Comparison of ENCODE assay signal across 12 cellular contexts in the genomic region with DNA sequence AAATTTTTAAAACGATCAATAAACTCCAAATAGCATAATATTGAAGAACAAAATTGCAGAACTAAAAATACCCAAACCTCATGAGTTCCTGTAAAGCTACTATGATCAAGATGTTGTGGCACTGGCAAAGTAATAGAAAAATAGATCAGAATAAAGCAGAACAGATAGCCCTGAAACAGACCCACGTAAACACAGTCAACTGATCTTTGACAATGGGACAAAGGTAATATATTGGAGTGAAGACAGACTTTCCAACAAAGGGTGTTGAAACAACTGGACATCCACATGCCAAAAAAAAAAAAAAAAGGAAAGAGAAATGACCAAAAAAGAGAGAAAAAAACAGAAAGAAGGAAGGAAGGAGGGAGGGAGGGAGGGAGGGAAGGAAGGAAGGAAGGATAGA.
DNase-seq lines count a peak whose midpoint lies in the region; ATAC-seq and TF ChIP-seq lines count a peak whose summit lies in the region.
"Had no signal": no experiment of that assay in that cellular context is flagged by ENCODE, and none has a peak within 500 bp of the region (broad histone marks: within the 10 kb centered on the region; RNA-seq: fewer than 3 reads in every experiment).

No MANE protein-coding gene starts in this region.

- H4K20me1 ChIP-seq in BLaER1 (no peaks in the 10 kb centered on the region), PC-9 (ENCODE audit: insufficient read depth) (no peaks in the 10 kb centered on the region)

- H3K27ac ChIP-seq in A673 (ENCODE audit: low read depth, low read length, poor library complexity, severe bottlenecking) (peak overlapping the region; percentile 64), BLaER1 (0 out of 2 replicates have a peak overlapping the region, but pooled peaks have one; percentile 62), PC-9 (peak overlapping the region; percentile 92), foreskin keratinocyte (peak overlapping the region; percentile 46), dorsolateral prefrontal cortex (no peak overlapping the region)
- H3K27ac ChIP-seq: GM23248, HL-60 had no signal

- no peak overlapping the region for H3K27ac Mint-ChIP-seq in activated CD4-positive, alpha-beta memory T cell treated with anti-CD3 and anti-CD28 coated beads for 36 hours
- H3K27ac Mint-ChIP-seq: CD4-positive, CD25-positive, alpha-beta regulatory T cell had no signal

- no peak overlapping the region for H3K9ac ChIP-seq in BLaER1
- H3K9ac ChIP-seq: GM23248 had no signal

- H3K27me3 Mint-ChIP-seq in activated CD4-positive, alpha-beta memory T cell treated with anti-CD3 and anti-CD28 coated beads for 36 hours, result peaks cover 2% of the 10 kb centered on the region

- H3K36me3 ChIP-seq in A673 (ENCODE audit: insufficient read depth, low read length, poor library complexity, severe bottlenecking) (no peaks in the 10 kb centered on the region), BLaER1 (no peaks in the 10 kb centered on the region), PC-9 (ENCODE audit: low read depth) (no peaks in the 10 kb centered on the region)

- ATAC-seq in foreskin keratinocyte (no peak), GM21526 (IDR thresholded peaks at IDR 0.05; ENCODE audit: low FRiP score, unreplicated experiment) (no peak)

- H2AFZ ChIP-seq in PC-9, result no peak overlapping the region
- H2AFZ ChIP-seq: GM23248 had no signal

- H3K4me3 ChIP-seq in A673 (ENCODE audit: low read depth, low read length, poor library complexity, severe bottlenecking) (no peak overlapping the region), BLaER1 (no peak overlapping the region), PC-9 (no peak overlapping the region), dorsolateral prefrontal cortex (no peak overlapping the region)
- H3K4me3 ChIP-seq: GM23248 had no signal

- 0 out of 2 replicates have a peak, but pooled peaks cover 5% of the 10 kb centered on the region for H3K79me2 ChIP-seq in PC-9 (ENCODE audit: low read depth)

- no peaks in the 10 kb centered on the region for H3K4me1 Mint-ChIP-seq in activated CD4-positive, alpha-beta memory T cell treated with anti-CD3 and anti-CD28 coated beads for 36 hours (ENCODE audit: low read depth)
- H3K4me1 Mint-ChIP-seq: CD4-positive, CD25-positive, alpha-beta regulatory T cell had no signal

- peaks cover 30% of the 10 kb centered on the region for H3F3A ChIP-seq in PC-9 (ENCODE audit: insufficient read depth, low read depth)

- no peaks in the 10 kb centered on the region for H3K36me3 Mint-ChIP-seq in activated CD4-positive, alpha-beta memory T cell treated with anti-CD3 and anti-CD28 coated beads for 36 hours

- no peak for TF ChIP-seq CTCF in A673 (conservative IDR thresholded peaks at IDR 0.05; ENCODE audit: low read depth, low read length)
- TF ChIP-seq CTCF in PC-9 (conservative IDR thresholded peaks at IDR 0.05), result no peak
- no peak for TF ChIP-seq CTCF in foreskin keratinocyte (conservative IDR thresholded peaks at IDR 0.05)
- no peak for TF ChIP-seq CTCF in dorsolateral prefrontal cortex (IDR thresholded peaks at IDR 0.05 in 54 of 56, conservative IDR thresholded peaks at IDR 0.05 in 2 of 56; ENCODE audit: low read depth in 1 of 56, partially characterized antibody in 56 of 56)

- H3K9me2 ChIP-seq in PC-9 (ENCODE audit: insufficient read depth), result no peaks in the 10 kb centered on the region

- H3K9me3 ChIP-seq in A673 (ENCODE audit: low read depth, low read length, poor library complexity, severe bottlenecking) (no peaks in the 10 kb centered on the region), BLaER1 (peaks cover 26% of the 10 kb centered on the region), PC-9 (ENCODE audit: insufficient read depth, low read depth) (no peaks in the 10 kb centered on the region)

- BruUV-seq in A673 (replicated peaks; lab: Mats Ljungman, UMichigan), result no TSS peak
- BruUV-seq in PC-9 (replicated peaks; lab: Mats Ljungman, UMichigan), result no TSS peak

- CTCF ChIA-PET in A673 (lab: Charles Lee) (no interaction called here), PC-9 (lab: Charles Lee) (no interaction called here)
- CTCF ChIA-PET in activated CD4-positive, alpha-beta memory T cell treated with anti-CD3 and anti-CD28 coated beads for 36 hours (lab: Charles Lee), result no interaction called here

- H3K4me2 ChIP-seq in BLaER1, result peak overlapping the region; percentile 71
- peak overlapping the region; percentile 54 for H3K4me2 ChIP-seq in PC-9

- intact Hi-C loops in A673 (cut with micrococcal nuclease; ENCODE audit: unreplicated experiment), result no loop called here
- intact Hi-C loops in PC-9 (cut with micrococcal nuclease; ENCODE audit: unreplicated experiment), result no loop called here
- intact Hi-C loops in activated CD4-positive, alpha-beta memory T cell treated with anti-CD3 and anti-CD28 coated beads for 36 hours (cut with micrococcal nuclease), result no loop called here
- intact Hi-C loops in dorsolateral prefrontal cortex (cut with DNase I), result no loop called here

- POLR2A ChIA-PET in A673 (lab: Charles Lee; ENCODE audit: low non-redundant PET) (interaction anchor here (0.7 kb wide), 1 partner anchor 20 kb away, joined by 3 read pairs; no protein-coding TSS in a partner anchor), PC-9 (lab: Charles Lee; ENCODE audit: unreplicated experiment) (no interaction called here)
- POLR2A ChIA-PET in activated CD4-positive, alpha-beta memory T cell treated with anti-CD3 and anti-CD28 coated beads for 36 hours (lab: Charles Lee), result no interaction called here

- H3K4me1 ChIP-seq in A673 (ENCODE audit: insufficient read depth, low read length, poor library complexity, severe bottlenecking), result peaks cover 34% of the 10 kb centered on the region
- H3K4me1 ChIP-seq in BLaER1, result peaks cover 37% of the 10 kb centered on the region
- peaks cover 47% of the 10 kb centered on the region for H3K4me1 ChIP-seq in PC-9 (replicated peaks; ENCODE audit: insufficient read depth)
- H3K4me1 ChIP-seq in foreskin keratinocyte, result peaks cover 5% of the 10 kb centered on the region

- no peaks in the 10 kb centered on the region for H3K27me3 ChIP-seq in A673 (replicated peaks; ENCODE audit: insufficient read depth, low read depth, low read length, poor library complexity)
- no peaks in the 10 kb centered on the region for H3K27me3 ChIP-seq in BLaER1
- H3K27me3 ChIP-seq in PC-9 (ENCODE audit: insufficient read depth, low read depth), result no peaks in the 10 kb centered on the region
- H3K27me3 ChIP-seq in foreskin keratinocyte, result no peaks in the 10 kb centered on the region
- H3K27me3 ChIP-seq in dorsolateral prefrontal cortex, result peaks cover 0 to 6% (median 0%) of the 10 kb centered on the region in 45 donors

- no peak overlapping the region for H3K4me3 Mint-ChIP-seq in activated CD4-positive, alpha-beta memory T cell treated with anti-CD3 and anti-CD28 coated beads for 36 hours
- H3K4me3 Mint-ChIP-seq: CD4-positive, CD25-positive, alpha-beta regulatory T cell had no signal

- no peaks in the 10 kb centered on the region for H3K9me3 Mint-ChIP-seq in activated CD4-positive, alpha-beta memory T cell treated with anti-CD3 and anti-CD28 coated beads for 36 hours

- DNase-seq in A673 (ENCODE audit: low spot score) (no peak), PC-9 (no peak), foreskin keratinocyte (no peak), dorsolateral prefrontal cortex (no peak)
- DNase-seq in activated CD4-positive, alpha-beta memory T cell treated with anti-CD3 and anti-CD28 coated beads for 36 hours, result no peak
- DNase-seq: CD4-positive, CD25-positive, alpha-beta regulatory T cell; DMS 273 treated with DMSO at 0.1 percent for 48 hours; H7 had no signal

Comparison
In these comparisons a context has a peak if more than half of its experiments do, and no peak if none do; other contexts are left out.
1. H3K27ac ChIP-seq: peak in A673 (single experiment), BLaER1 (single experiment), PC-9 (single experiment) and foreskin keratinocyte (single experiment); none in dorsolateral prefrontal cortex (0 of 59).